8 cellular contexts compared by ENCODE assay signal in the genomic region with DNA sequence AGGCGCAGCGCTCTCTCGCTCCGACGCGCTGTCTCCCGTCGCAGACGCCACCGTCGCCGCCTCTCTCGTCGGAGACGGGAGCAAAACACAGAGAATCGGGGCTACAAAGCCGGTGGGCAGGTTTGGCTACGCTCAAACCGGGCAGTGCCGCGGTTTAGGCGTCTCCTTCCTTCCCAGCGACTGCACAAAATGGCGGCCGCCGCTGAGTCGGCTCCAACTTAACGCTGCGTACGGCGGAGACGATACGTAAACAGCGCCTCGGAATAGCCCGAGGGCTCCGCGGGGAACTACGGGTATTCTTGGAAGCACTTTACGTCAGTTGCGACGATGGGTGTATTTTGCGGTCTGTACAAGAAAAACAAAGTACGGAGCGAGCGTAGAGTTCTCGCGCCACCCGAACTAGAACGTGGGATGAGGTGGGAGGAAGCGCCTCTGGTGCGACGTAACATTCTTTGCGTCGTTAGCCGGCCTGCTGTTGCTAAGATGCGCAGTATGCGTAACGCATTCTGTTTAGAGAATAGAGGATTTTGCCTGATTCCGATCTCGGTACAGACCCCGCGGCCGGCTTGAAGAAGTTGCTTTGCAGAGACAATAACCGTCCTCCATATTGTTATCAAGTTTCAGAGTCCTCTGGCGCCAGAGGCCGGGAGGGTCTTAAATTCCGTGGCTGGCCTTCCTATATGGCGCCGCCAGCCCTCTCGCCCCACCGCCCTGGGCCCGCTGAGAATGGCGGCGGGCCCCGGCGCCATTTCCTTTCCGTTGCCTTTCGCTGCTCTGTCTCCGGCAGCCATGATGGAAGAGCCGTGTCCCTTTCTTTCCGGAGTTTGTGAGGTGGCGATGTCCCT. TPM values are rescaled to one million over a fixed set of nuclear protein-coding genes. Genes with fewer than 3 reads are reported as not detected.
DNase-seq lines count a peak whose midpoint lies in the region; ATAC-seq and TF ChIP-seq lines count a peak whose summit lies in the region.

A gene (minus strand): TSS at position 194 of the 845 bp plus-strand sequence.

- peaks cover 48% of the 10 kb centered on the region for H3K79me2 ChIP-seq in PC-9 (ENCODE audit: low read depth)

- peak within 1 kb of the TSS; percentile 94 for H2AFZ ChIP-seq in PC-9

- H3F3A ChIP-seq in PC-9 (ENCODE audit: insufficient read depth, low read depth): peaks cover 18% of the 10 kb centered on the region; the same call in 1 of the 2 replicates

- peak within 1 kb of the TSS; percentile 75 for H3K4me3 ChIP-seq in Jurkat, Clone E6-1 (ENCODE audit: low read length)
- H3K4me3 ChIP-seq in PC-9 (peak within 1 kb of the TSS; percentile 99), epithelial cell of proximal tubule (ENCODE audit: low read depth, low read length) (peak within 1 kb of the TSS; percentile 88)

- peaks cover 32% of the 10 kb centered on the region for H3K4me1 ChIP-seq in PC-9 (replicated peaks; ENCODE audit: insufficient read depth)

- no TSS peak for BruUV-seq in PC-9 (replicated peaks; lab: Mats Ljungman, UMichigan)

- CTCF ChIA-PET in PC-9 (lab: Charles Lee): no interaction called here

- H3K27ac ChIP-seq in PC-9: peak within 1 kb of the TSS; percentile 96

- 0 out of 2 replicates have a peak, but pooled peaks have one; percentile 13 for TF ChIP-seq CTCF in PC-9 (conservative IDR thresholded peaks at IDR 0.05)
- no peak for TF ChIP-seq CTCF in epithelial cell of proximal tubule (conservative IDR thresholded peaks at IDR 0.05; ENCODE audit: low read depth, low read length)

- H4K20me1 ChIP-seq in PC-9 (ENCODE audit: insufficient read depth): peaks cover 41% of the 10 kb centered on the region

- no peaks in the 10 kb centered on the region for H3K27me3 ChIP-seq in PC-9 (ENCODE audit: insufficient read depth, low read depth)

- H3K4me2 ChIP-seq in PC-9: peak within 1 kb of the TSS; percentile 97

- peaks cover 39% of the 10 kb centered on the region for H3K36me3 ChIP-seq in PC-9 (ENCODE audit: low read depth)

- no peaks in the 10 kb centered on the region for H3K9me2 ChIP-seq in PC-9 (ENCODE audit: insufficient read depth)

- DNase-seq in DMS153 (lab: John Stamatoyannopoulos, UW) (peak; percentile 94), PC-9 (peak; percentile 93 to 97), epithelial cell of proximal tubule (ENCODE audit: low read depth) (peak; percentile 80), mucosa of gallbladder (ENCODE audit: low spot score) (peak; percentile 97)
- peak; percentile 96 for DNase-seq in Jurkat, Clone E6-1 (ENCODE audit: low read depth, low spot score)
- peak; percentile 96 for DNase-seq in activated T-cell treated with anti-CD3 and anti-CD28 coated beads, Interleukin-2, amount 50 U/mL, for 1 hour
- DNase-seq in stimulated activated CD8-positive, alpha-beta memory T cell treated with anti-CD3 and anti-CD28 coated beads, Interleukin-4, amount 100 ng/mL, for 4 hours (ENCODE audit: low read depth in 2 of 2, low spot score in 1 of 2): peak; percentile 88 to 92

- intact Hi-C loops in PC-9 (cut with micrococcal nuclease; ENCODE audit: unreplicated experiment): loop anchor here (1.0 to 10.0 kb wide), 6 partner anchors 42 to 452 kb away; a partner anchor contains a TSS

- POLR2A ChIA-PET in PC-9 (lab: Charles Lee; ENCODE audit: unreplicated experiment): no interaction called here

- peak; percentile 82 for ATAC-seq in GM21619 (IDR thresholded peaks at IDR 0.05; ENCODE audit: unreplicated experiment)

- H3K9me3 ChIP-seq in PC-9 (ENCODE audit: insufficient read depth, low read depth): no peaks in the 10 kb centered on the region

RNA-seq across cellular contexts. Expression of the gene that starts here (rescaled TPM):
- 142 TPM for polyA plus RNA-seq in Jurkat, Clone E6-1 (2012; ENCODE audit: insufficient read depth, insufficient read length)
- total RNA-seq in PC-9 (2021) (511 and 648 TPM in 2 replicates), epithelial cell of proximal tubule (186 and 275 TPM in 2 replicates), mucosa of gallbladder (535 TPM)

Comparison
In these comparisons a context has a peak if more than half of its experiments do, and no peak if none do; other contexts are left out.
1. Peak in every context shown above with its lines: DNase-seq, ATAC-seq, H3K4me3 ChIP-seq and H3K27ac ChIP-seq.